10 cellular contexts compared by ENCODE assay signal in the genomic region with DNA sequence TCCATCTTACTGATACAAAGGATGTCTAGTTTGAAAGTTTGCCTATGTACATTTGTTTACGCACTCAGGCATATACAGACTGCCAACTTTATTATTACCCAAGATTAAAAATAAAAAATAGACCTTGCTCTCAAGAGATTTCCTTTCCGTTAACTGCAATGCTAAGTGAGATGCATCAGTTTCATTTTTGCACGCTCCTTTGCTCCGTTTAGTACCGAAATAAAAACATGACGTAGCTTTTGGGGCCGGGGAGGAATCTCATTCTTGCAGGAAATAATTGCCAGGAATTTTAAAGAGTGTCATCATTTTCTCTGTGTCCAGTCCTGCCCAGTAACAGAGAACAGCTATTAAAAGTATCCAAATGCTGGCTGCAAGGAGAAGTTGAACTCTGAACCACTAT.
A peak's percentile ranks its signal among the peaks of the same experiment; 100 is the strongest.
DNase-seq lines count a peak whose midpoint lies in the region; ATAC-seq and TF ChIP-seq lines count a peak whose summit lies in the region.
"Had no signal": no experiment of that assay in that cellular context is flagged by ENCODE, and none has a peak within 500 bp of the region (broad histone marks: within the 10 kb centered on the region; RNA-seq: fewer than 3 reads in every experiment).

No MANE protein-coding gene starts in this region.

- no peak for TF ChIP-seq POLR2A in lower leg skin (IDR thresholded peaks at IDR 0.05)

- WGBS in lower leg skin, 2 donors = 79 to 87% methylated on average over 7 of the region's 7 CpGs

- intact Hi-C loops in lower leg skin (cut with DNase I; ENCODE audit: low total_unique reads) = no loop called here

- DNase-seq in ACHN (peak; percentile 91), medulla oblongata (ENCODE audit: extremely low spot score) (peak; percentile 10), lower leg skin (ENCODE audit: low spot score in 2 of 2) (no peak), OCI-M2 (lab: John Stamatoyannopoulos, UW; ENCODE audit: unreplicated experiment) (no peak), NCI-H748 treated with DMSO at 0.1 percent for 48 hours (lab: John Stamatoyannopoulos, UW) (no peak), NCI-H1048 (lab: John Stamatoyannopoulos, UW) (no peak)
- DNase-seq: activated CD4-positive, alpha-beta T cell treated with anti-CD3 and anti-CD28 coated beads, Interleukin-2, amount 10 ng/mL, durations not matched to agents 7 days and 5 days; central memory CD4-positive, alpha-beta T cell had no signal

- no peak for TF ChIP-seq CTCF in WI38 (IDR thresholded peaks at IDR 0.05; ENCODE audit: low read depth, low read length)
- TF ChIP-seq CTCF in lower leg skin (IDR thresholded peaks at IDR 0.05) = no peak

- in situ Hi-C loops in ACHN (cut with HindIII; ENCODE audit: low pct_ligation_motif_present, low pct_unique_long_range_greater_than_20kb, low sequenced_read_pairs) = no loop called here

- peak; percentile 42 for ATAC-seq in GM21515 (IDR thresholded peaks at IDR 0.05; ENCODE audit: unreplicated experiment)

- peak overlapping the region; percentile 38 for H3K4me3 ChIP-seq in WI38 (ENCODE audit: low read depth, low read length)
- H3K4me3 ChIP-seq in lower leg skin (ENCODE audit: low read depth, poor library complexity, severe bottlenecking) = no peak overlapping the region

Comparison
In these comparisons a context has a peak if more than half of its experiments do, and no peak if none do; other contexts are left out.
1. DNase-seq: peak in ACHN (single experiment) and medulla oblongata (single experiment); none in lower leg skin (0 of 2), OCI-M2 (single experiment), NCI-H748 treated with DMSO at 0.1 percent for 48 hours (single experiment) and NCI-H1048 (single experiment).